ENCODE assay signal across 18 cellular contexts in genomic region chr18:26407721-26408601, GRCh38.
DNase-seq lines count a peak whose midpoint lies in the region; TF ChIP-seq lines count a peak whose summit lies in the region.
"Had no signal": no experiment of that assay in that cellular context is flagged by ENCODE, and none has a peak within 500 bp of the region (broad histone marks: within the 10 kb centered on the region; RNA-seq: fewer than 3 reads in every experiment).

No MANE protein-coding gene starts in this region.

- H3K4me1 ChIP-seq in mammary epithelial cell (ENCODE audit: insufficient read depth, low read length), result peaks cover 17% of the 10 kb centered on the region
- H3K4me1 ChIP-seq: SJSA1 had no signal

- H3K27ac Mint-ChIP-seq in activated CD4-positive, alpha-beta T cell treated with anti-CD3 and anti-CD28 coated beads, Interleukin-2, amount 10 ng/mL, durations not matched to agents 7 days and 5 days, result no peak overlapping the region

- 44% methylated on average over 14 of the region's 16 CpGs for WGBS in mammary epithelial cell (ENCODE audit: low coverage, missing lambda C conversion rate)

- no peaks in the 10 kb centered on the region for H3K4me1 Mint-ChIP-seq in activated CD4-positive, alpha-beta T cell treated with anti-CD3 and anti-CD28 coated beads, Interleukin-2, amount 10 ng/mL, durations not matched to agents 7 days and 5 days

- POLR2A ChIA-PET in activated CD4-positive, alpha-beta T cell treated with anti-CD3 and anti-CD28 coated beads, Interleukin-2, amount 10 ng/mL, durations not matched to agents 7 days and 5 days (lab: Charles Lee), result no interaction called here

- no peak overlapping the region for H3K9ac ChIP-seq in mammary epithelial cell (ENCODE audit: insufficient read depth, low read length)

- H3K36me3 ChIP-seq in mammary epithelial cell (ENCODE audit: insufficient read depth, low read length), result no peaks in the 10 kb centered on the region
- H3K36me3 ChIP-seq: SJSA1 had no signal

- H3K9me3 Mint-ChIP-seq in activated CD4-positive, alpha-beta T cell treated with anti-CD3 and anti-CD28 coated beads, Interleukin-2, amount 10 ng/mL, durations not matched to agents 7 days and 5 days, result no peaks in the 10 kb centered on the region
- H3K9me3 Mint-ChIP-seq: IgD-negative memory B cell had no signal

- TF ChIP-seq CTCF in AG09319 (IDR thresholded peaks at IDR 0.05; ENCODE audit: low read depth, low read length), result no peak
- no peak for TF ChIP-seq CTCF in mammary epithelial cell (conservative IDR thresholded peaks at IDR 0.05 in 1 of 2, IDR thresholded peaks at IDR 0.05 in 1 of 2; ENCODE audit: extremely low read depth in 1 of 2, insufficient read depth in 1 of 2, low read depth in 1 of 2, low read length in 2 of 2)

- H3K27me3 ChIP-seq in mammary epithelial cell (ENCODE audit: insufficient read depth, low read length), result no peaks in the 10 kb centered on the region
- H3K27me3 ChIP-seq: SJSA1 had no signal

- DNase-seq in AG09319 (ENCODE audit: extremely low read depth, low read depth) (peak; percentile 42), NCI-H226 (peak; percentile 16), mammary epithelial cell (peak; percentile 55), fibroblast of peridontal ligament (ENCODE audit: extremely low read depth) (peak; percentile 16), superior temporal gyrus (ENCODE audit: extremely low spot score) (no peak), GF-D8 (lab: John Stamatoyannopoulos, UW) (no peak)
- no peak for DNase-seq in activated CD8-positive, alpha-beta memory T cell treated with anti-CD3 and anti-CD28 coated beads for 24 hours
- no peak for DNase-seq in activated CD4-positive, alpha-beta T cell treated with anti-CD3 and anti-CD28 coated beads, Interleukin-2, amount 10 ng/mL, durations not matched to agents 7 days and 5 days
- DNase-seq: AML-193, DMS53, HCEC 1CT, NCI-H1048, NCI-H146, NCI-H2081 treated with DMSO at 0.1 percent for 48 hours, NCI-H446 treated with DMSO at 0.1 percent for 48 hours had no signal

- no peaks in the 10 kb centered on the region for H4K20me1 ChIP-seq in mammary epithelial cell (ENCODE audit: insufficient read depth, low read length)

- no peak overlapping the region for H3K4me3 Mint-ChIP-seq in activated CD4-positive, alpha-beta T cell treated with anti-CD3 and anti-CD28 coated beads, Interleukin-2, amount 10 ng/mL, durations not matched to agents 7 days and 5 days

- H3K27me3 Mint-ChIP-seq in activated CD4-positive, alpha-beta T cell treated with anti-CD3 and anti-CD28 coated beads, Interleukin-2, amount 10 ng/mL, durations not matched to agents 7 days and 5 days, result no peaks in the 10 kb centered on the region
- H3K27me3 Mint-ChIP-seq: IgD-negative memory B cell had no signal

- in situ Hi-C loops in mammary epithelial cell (cut with MboI; ENCODE audit: low sequenced_read_pairs in 2 of 2), result loop anchor here in 1 of 2 donors (10.0 kb wide), 1 partner anchor 597 kb away; no protein-coding TSS in a partner anchor

- peak overlapping the region; percentile 25 for H2AFZ ChIP-seq in mammary epithelial cell (ENCODE audit: low read depth, low read length)

- peak overlapping the region; percentile 2 for H3K27ac ChIP-seq in mammary epithelial cell (ENCODE audit: insufficient read depth, low read depth, low read length)
- H3K27ac ChIP-seq: SJSA1 had no signal

- H3K79me2 ChIP-seq in mammary epithelial cell (ENCODE audit: insufficient read depth, low read length), result no peaks in the 10 kb centered on the region

- H3K36me3 Mint-ChIP-seq in activated CD4-positive, alpha-beta T cell treated with anti-CD3 and anti-CD28 coated beads, Interleukin-2, amount 10 ng/mL, durations not matched to agents 7 days and 5 days (ENCODE audit: low read depth), result no peaks in the 10 kb centered on the region

- TSS peak; percentile 97 for BruUV-seq in mammary epithelial cell (replicated peaks; lab: Mats Ljungman, UMichigan)

- intact Hi-C loops in mammary epithelial cell (cut with micrococcal nuclease), result loop anchor here (1.0 to 5.0 kb wide), 5 partner anchors 33 to 594 kb away; partner anchors contain the start of gene KCTD1

- H3K4me2 ChIP-seq in mammary epithelial cell (ENCODE audit: insufficient read depth, low read depth, low read length), result peak overlapping the region; percentile 62
- H3K4me2 ChIP-seq: A549 had no signal

- CTCF ChIA-PET in mammary epithelial cell (lab: Charles Lee; ENCODE audit: low non-redundant PET), result interaction anchor here (0.6 kb wide), 1 partner anchor 24 kb away, joined by 7 read pairs; no protein-coding TSS in a partner anchor
- CTCF ChIA-PET in activated CD4-positive, alpha-beta T cell treated with anti-CD3 and anti-CD28 coated beads, Interleukin-2, amount 10 ng/mL, durations not matched to agents 7 days and 5 days (lab: Charles Lee), result interaction anchor here (0.8 kb wide), 1 partner anchor 377 kb away, joined by 3 read pairs; no protein-coding TSS in a partner anchor

- no peak overlapping the region for H3K4me3 ChIP-seq in mammary epithelial cell (replicated peaks in 1 of 3; ENCODE audit: insufficient read depth in 1 of 3, low read depth in 2 of 3, low read length in 3 of 3)
- H3K4me3 ChIP-seq: A549, SJSA1 had no signal

- no peaks in the 10 kb centered on the region for H3K9me3 ChIP-seq in mammary epithelial cell (replicated peaks; ENCODE audit: insufficient read depth, low read length)
- H3K9me3 ChIP-seq: A549, SJSA1 had no signal

- dilution Hi-C loops in mammary epithelial cell (cut with HindIII; ENCODE audit: low sequenced_read_pairs), result no loop called here

Comparison
In these comparisons a context has a peak if more than half of its experiments do, and no peak if none do; other contexts are left out.
1. DNase-seq: peak in AG09319 (single experiment), NCI-H226 (single experiment), mammary epithelial cell (single experiment) and fibroblast of peridontal ligament (single experiment); none in activated CD8-positive, alpha-beta memory T cell treated with anti-CD3 and anti-CD28 coated beads for 24 hours (single experiment), superior temporal gyrus (single experiment), GF-D8 (single experiment) and activated CD4-positive, alpha-beta T cell treated with anti-CD3 and anti-CD28 coated beads, Interleukin-2, amount 10 ng/mL, durations not matched to agents 7 days and 5 days (single experiment).